ENCODE assay signal across 29 cellular contexts in the genomic region with DNA sequence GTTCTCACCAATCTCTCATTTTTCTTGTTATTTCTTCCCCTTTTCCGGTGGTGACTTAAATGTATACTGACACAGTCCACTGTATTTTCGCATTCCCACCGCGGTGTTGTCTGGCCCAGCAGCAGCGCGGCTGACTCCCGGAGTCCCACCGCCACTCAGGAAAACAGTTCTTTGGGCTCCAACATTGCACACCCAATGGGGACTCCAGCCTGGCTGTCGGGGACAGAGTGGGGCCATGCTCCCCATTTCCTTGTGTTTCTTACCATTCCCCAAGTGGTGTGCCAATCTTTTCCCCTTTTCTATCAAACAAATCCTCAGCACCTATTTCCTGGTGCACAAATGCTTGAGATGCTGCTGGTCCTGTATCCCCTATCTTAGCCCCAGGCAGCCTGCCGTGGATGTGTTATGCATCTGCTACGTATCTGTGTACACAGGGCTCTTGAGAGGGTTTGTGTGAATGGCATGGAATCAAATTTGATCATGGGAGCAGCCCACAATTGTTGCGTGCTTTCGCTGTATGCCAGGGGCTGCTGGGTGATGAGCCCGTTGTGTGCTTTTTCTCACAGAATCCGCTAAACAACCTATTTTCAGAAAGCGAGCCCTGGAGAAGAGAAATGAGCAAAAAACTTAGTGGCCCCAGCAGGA.
"Had no signal": no experiment of that assay in that cellular context is flagged by ENCODE, and none has a peak within 500 bp of the region (broad histone marks: within the 10 kb centered on the region; RNA-seq: fewer than 3 reads in every experiment).

No MANE protein-coding gene starts in this region.

- H3K4me2 ChIP-seq: hepatocyte, smooth muscle cell had no signal

- H3K4me3 ChIP-seq: hepatocyte, lower lobe of right lung, sigmoid colon, smooth muscle cell, testis, vagina had no signal

- H3K36me3 ChIP-seq: brain microvascular endothelial cell, lower lobe of right lung, sigmoid colon, vagina had no signal

- H3K27me3 Mint-ChIP-seq: activated T-cell treated with anti-CD3 and anti-CD28 coated beads, Interleukin-2, amount 50 U/mL, for 24 hours; naive B cell; stimulated activated naive B cell treated with anti-CD40 and anti-IgM and Interleukin-4, amounts not matched to agents 10 μg/mL and 1 μg/mL and 100 μg/mL, for 72 hours; type B pancreatic cell had no signal

- H3K79me2 ChIP-seq: hepatocyte had no signal

- H3K27me3 ChIP-seq: brain microvascular endothelial cell, hepatocyte, sigmoid colon, testis, vagina had no signal

- H3K36me3 Mint-ChIP-seq: activated naive CD4-positive, alpha-beta T cell treated with anti-CD3 and anti-CD28 coated beads, Interleukin-2, amount 50 U/mL, for 72 hours; immature natural killer cell; naive B cell; stimulated activated naive B cell treated with anti-CD40 and anti-IgM and Interleukin-4, amounts not matched to agents 10 μg/mL and 1 μg/mL and 100 μg/mL, for 72 hours; type B pancreatic cell; WTC11 had no signal

- H3K27ac Mint-ChIP-seq: activated naive CD4-positive, alpha-beta T cell treated with anti-CD3 and anti-CD28 coated beads, Interleukin-2, amount 50 U/mL, for 72 hours; activated T-cell treated with anti-CD3 and anti-CD28 coated beads, Interleukin-2, amount 50 U/mL, for 24 hours; activated T-helper 17 cell treated with anti-CD3 and anti-CD28 coated beads, Interleukin-2, amount 50 U/mL, for 72 hours; dendritic cell treated with granulocyte-macrophage colony-stimulating factor and Interleukin-4, amounts not matched to agents 40 ng/mL and 50 ng/mL, for 4 days; immature natural killer cell; naive B cell; progenitor cell of endocrine pancreas; stimulated activated naive B cell treated with anti-CD40 and anti-IgM and Interleukin-4, amounts not matched to agents 10 μg/mL and 1 μg/mL and 100 μg/mL, for 72 hours; type B pancreatic cell; WTC11 had no signal

- H3K9me3 Mint-ChIP-seq: activated naive CD4-positive, alpha-beta T cell treated with anti-CD3 and anti-CD28 coated beads, Interleukin-2, amount 50 U/mL, for 72 hours; activated T-cell treated with anti-CD3 and anti-CD28 coated beads, Interleukin-2, amount 50 U/mL, for 24 hours; activated T-helper 17 cell treated with anti-CD3 and anti-CD28 coated beads, Interleukin-2, amount 50 U/mL, for 72 hours; dendritic cell treated with granulocyte-macrophage colony-stimulating factor and Interleukin-4, amounts not matched to agents 40 ng/mL and 50 ng/mL, for 4 days; immature natural killer cell; stimulated activated naive B cell treated with anti-CD40 and anti-IgM and Interleukin-4, amounts not matched to agents 10 μg/mL and 1 μg/mL and 100 μg/mL, for 72 hours; type B pancreatic cell; WTC11 had no signal

- H3K27ac ChIP-seq: brain microvascular endothelial cell, hepatocyte, lower lobe of right lung, sigmoid colon, testis, vagina had no signal

- H3K9me3 ChIP-seq: lower lobe of right lung, sigmoid colon, testis, vagina had no signal

- ATAC-seq: activated naive CD4-positive, alpha-beta T cell treated with anti-CD3 and anti-CD28 coated beads, Interleukin-2, amount 50 U/mL, for 72 hours; activated T-helper 17 cell treated with anti-CD3 and anti-CD28 coated beads, Interleukin-2, amount 50 U/mL, for 72 hours; left lobe of liver; lower lobe of right lung; stimulated activated naive B cell treated with anti-CD40 and anti-IgM and Interleukin-4, amounts not matched to agents 10 μg/mL and 1 μg/mL and 100 μg/mL, for 72 hours had no signal

- H2AFZ ChIP-seq: hepatocyte had no signal

- DNase-seq: activated CD4-positive, alpha-beta T cell treated with anti-CD3 and anti-CD28 coated beads, Interleukin-2, amount 50 U/mL, for 4 hours; activated CD8-positive, alpha-beta memory T cell treated with anti-CD3 and anti-CD28 coated beads for 24 hours; activated CD8-positive, alpha-beta memory T cell treated with anti-CD3 and anti-CD28 coated beads, Interleukin-2, amount 50 U/mL, for 4 hours; activated T-cell treated with anti-CD3 and anti-CD28 coated beads, Interleukin-2, amount 50 U/mL, for 24 hours; aorta; brain microvascular endothelial cell; effector memory CD4-positive, alpha-beta T cell; foreskin melanocyte; immature natural killer cell; lower lobe of right lung; mesendoderm; naive B cell; retina; sigmoid colon; stimulated activated CD4-positive, alpha-beta T cell treated with anti-CD3 and anti-CD28 coated beads, Interleukin-15, amount 100 ng/mL, for 24 hours; stimulated activated CD4-positive, alpha-beta T cell treated with anti-CD3 and anti-CD28 coated beads, Interleukin-2, amount 100 ng/mL, for 48 hours; stimulated activated CD8-positive, alpha-beta memory T cell treated with anti-CD3 and anti-CD28 coated beads, Interleukin-4, amount 100 ng/mL, for 48 hours; stimulated activated naive B cell treated with anti-CD40 and anti-IgM and Interleukin-4, amounts not matched to agents 10 μg/mL and 1 μg/mL and 100 μg/mL, for 72 hours; testis had no signal

- H3K4me3 Mint-ChIP-seq: activated T-cell treated with anti-CD3 and anti-CD28 coated beads, Interleukin-2, amount 50 U/mL, for 24 hours; activated T-helper 17 cell treated with anti-CD3 and anti-CD28 coated beads, Interleukin-2, amount 50 U/mL, for 72 hours; dendritic cell treated with granulocyte-macrophage colony-stimulating factor and Interleukin-4, amounts not matched to agents 40 ng/mL and 50 ng/mL, for 4 days; immature natural killer cell; naive B cell; stimulated activated naive B cell treated with anti-CD40 and anti-IgM and Interleukin-4, amounts not matched to agents 10 μg/mL and 1 μg/mL and 100 μg/mL, for 72 hours; type B pancreatic cell; WTC11 had no signal

- H3K4me1 Mint-ChIP-seq: activated T-helper 17 cell treated with anti-CD3 and anti-CD28 coated beads, Interleukin-2, amount 50 U/mL, for 72 hours; immature natural killer cell; naive B cell; stimulated activated naive B cell treated with anti-CD40 and anti-IgM and Interleukin-4, amounts not matched to agents 10 μg/mL and 1 μg/mL and 100 μg/mL, for 72 hours had no signal

- H3K4me1 ChIP-seq: lower lobe of right lung, sigmoid colon, testis had no signal
